9 cellular contexts compared by ENCODE assay signal in the genomic region with DNA sequence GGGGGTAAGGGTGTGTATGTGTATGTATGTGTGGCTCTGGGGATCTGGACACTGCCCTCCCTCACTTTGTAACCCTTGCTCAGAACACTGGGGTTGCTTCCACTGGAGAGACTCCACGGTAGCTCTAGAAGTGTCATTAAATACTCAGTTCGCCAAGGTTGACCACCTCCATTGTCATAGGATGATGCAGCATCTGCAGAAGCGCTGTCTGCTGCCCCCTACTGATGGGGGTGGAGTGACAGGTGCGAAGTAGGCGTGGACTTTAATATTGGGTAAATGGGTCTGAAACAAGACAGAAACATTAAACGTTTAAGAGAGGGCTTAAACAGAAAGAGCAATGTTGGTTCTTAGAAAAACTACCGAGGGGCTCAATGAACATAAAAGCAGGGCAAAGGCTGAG. TPM values are rescaled to one million over a fixed set of nuclear protein-coding genes. Genes with fewer than 3 reads are reported as not detected.
DNase-seq lines count a peak whose midpoint lies in the region; ATAC-seq and TF ChIP-seq lines count a peak whose summit lies in the region.
"Had no signal": no experiment of that assay in that cellular context is flagged by ENCODE, and none has a peak within 500 bp of the region (broad histone marks: within the 10 kb centered on the region; RNA-seq: fewer than 3 reads in every experiment).

No MANE protein-coding gene starts in this region.

- DNase-seq in activated CD4-positive, alpha-beta T cell treated with anti-CD3 and anti-CD28 coated beads for 48 hours, result peak; percentile 61
- no peak for DNase-seq in activated CD4-positive, alpha-beta T cell treated with anti-CD3 and anti-CD28 coated beads, Interleukin-2, amount 50 U/mL, for 1 hour
- peak; percentile 51 for DNase-seq in activated naive CD4-positive, alpha-beta T cell treated with anti-CD3 and anti-CD28 coated beads, Interleukin-2, amount 50 U/mL, for 16 hours
- no peak for DNase-seq in psoas muscle
- no peak for DNase-seq in CD4-positive, alpha-beta memory T cell
- DNase-seq in LoVo (ENCODE audit: low spot score), result no peak
- DNase-seq: NCI-H2107 had no signal

- no peaks in the 10 kb centered on the region for H3K9me3 Mint-ChIP-seq in CD4-positive, alpha-beta memory T cell

- POLR2A ChIA-PET in CD4-positive, alpha-beta memory T cell (lab: Charles Lee; ENCODE audit: partially characterized antibody), result no interaction called here

- peaks cover 0 to 2% (median 0%) of the 10 kb centered on the region in 4 donors for H3K4me1 Mint-ChIP-seq in CD4-positive, alpha-beta memory T cell

- no peak overlapping the region for H3K4me3 Mint-ChIP-seq in CD4-positive, alpha-beta memory T cell

- H3K9me3 ChIP-seq in HUES64 (ENCODE audit: insufficient read depth, low read depth, low read length) (no peaks in the 10 kb centered on the region), psoas muscle (no peaks in the 10 kb centered on the region)
- no peaks in the 10 kb centered on the region for H3K9me3 ChIP-seq in CD4-positive, alpha-beta memory T cell (ENCODE audit: control insufficient read depth in 1 of 2, low read length in 2 of 2)

- H3K4me3 ChIP-seq in HUES64 (ENCODE audit: low read length) (no peak overlapping the region), psoas muscle (no peak overlapping the region)
- H3K4me3 ChIP-seq in CD4-positive, alpha-beta memory T cell (ENCODE audit: low read length in 2 of 2), result no peak overlapping the region

- TF ChIP-seq CTCF in psoas muscle (IDR thresholded peaks at IDR 0.05), result peak; percentile 6

- H3K36me3 Mint-ChIP-seq in CD4-positive, alpha-beta memory T cell, result peaks cover 45 to 67% of the 10 kb centered on the region in 2 donors

- H3K36me3 ChIP-seq in HUES64 (ENCODE audit: insufficient read depth, low read length) (peaks cover 32% of the 10 kb centered on the region), psoas muscle (ENCODE audit: insufficient read depth in 1 of 2, low read depth in 1 of 2) (peaks cover 9 to 87% of the 10 kb centered on the region in 2 donors)
- peaks cover 35% of the 10 kb centered on the region for H3K36me3 ChIP-seq in CD4-positive, alpha-beta memory T cell (ENCODE audit: insufficient read depth, low read length)

- CTCF ChIA-PET in CD4-positive, alpha-beta memory T cell (lab: Charles Lee; ENCODE audit: partially characterized antibody), result no interaction called here

- ATAC-seq in psoas muscle (no peak), HG02885 (IDR thresholded peaks at IDR 0.05; ENCODE audit: poor library complexity, unreplicated experiment) (no peak)

- 0 out of 2 replicates have a peak overlapping the region, but pooled peaks have one; percentile 13 for H3K9ac ChIP-seq in HUES64 (ENCODE audit: low read depth, low read length)

- no peaks in the 10 kb centered on the region for H3K4me1 ChIP-seq in HUES64 (ENCODE audit: insufficient read depth, low read length)
- peaks cover 6% of the 10 kb centered on the region for H3K4me1 ChIP-seq in psoas muscle
- H3K4me1 ChIP-seq in CD4-positive, alpha-beta memory T cell (ENCODE audit: insufficient read depth, low read length), result no peaks in the 10 kb centered on the region

- H3K27ac Mint-ChIP-seq in CD4-positive, alpha-beta memory T cell, result peak overlapping the region in 2 of 7 donors; percentile 14 to 29

- H3K27ac ChIP-seq in HUES64 (ENCODE audit: low read depth, low read length), result no peak overlapping the region
- H3K27ac ChIP-seq in psoas muscle, result no peak overlapping the region
- no peak overlapping the region for H3K27ac ChIP-seq in CD4-positive, alpha-beta memory T cell (ENCODE audit: low read depth, low read length)

- no peaks in the 10 kb centered on the region for H3K27me3 Mint-ChIP-seq in CD4-positive, alpha-beta memory T cell

- intact Hi-C loops in psoas muscle (cut with DNase I), result no loop called here
- intact Hi-C loops in CD4-positive, alpha-beta memory T cell (cut with micrococcal nuclease), result no loop called here

- H3K27me3 ChIP-seq in HUES64 (ENCODE audit: insufficient read depth, low read length) (no peaks in the 10 kb centered on the region), psoas muscle (ENCODE audit: insufficient read depth in 3 of 3, low read length in 2 of 3) (no peaks in the 10 kb centered on the region)
- H3K27me3 ChIP-seq in CD4-positive, alpha-beta memory T cell (ENCODE audit: insufficient read depth, low read length), result no peaks in the 10 kb centered on the region

- WGBS in HUES64, result 84% methylated on average over 7 of the region's 7 CpGs
- 76 to 83% (median 80%) methylated on average over 7 of the region's 7 CpGs for WGBS in psoas muscle, 3 donors

RNA-seq across cellular contexts. Expression of gene STAC2, which starts 35.5 kb away (rescaled TPM):
- polyA plus RNA-seq in HUES64 (2013, experiment 1 of 2), result 1.1 TPM
- polyA plus RNA-seq in HUES64 (2013, experiment 2 of 2), result 1.4 TPM
- 1 to 10 TPM in 1 of 4 donors, under 1 TPM in 2, not detected in 1; 0.07 to 1.2 (median 0.38) TPM for total RNA-seq in psoas muscle
- polyA plus RNA-seq in psoas muscle, result under 1 TPM; 0.13 to 0.35 (median 0.29) TPM
- not detected for total RNA-seq in CD4-positive, alpha-beta memory T cell
- polyA plus RNA-seq in CD4-positive, alpha-beta memory T cell, result not detected

Comparison
In these comparisons a context has a peak if more than half of its experiments do, and no peak if none do; other contexts are left out.
1. DNase-seq: peak in activated CD4-positive, alpha-beta T cell treated with anti-CD3 and anti-CD28 coated beads for 48 hours (single experiment) and activated naive CD4-positive, alpha-beta T cell treated with anti-CD3 and anti-CD28 coated beads, Interleukin-2, amount 50 U/mL, for 16 hours (single experiment); none in activated CD4-positive, alpha-beta T cell treated with anti-CD3 and anti-CD28 coated beads, Interleukin-2, amount 50 U/mL, for 1 hour (single experiment), psoas muscle (0 of 2), CD4-positive, alpha-beta memory T cell (0 of 5) and LoVo (single experiment).